ENCODE assay signal across 12 cellular contexts in the genomic region with DNA sequence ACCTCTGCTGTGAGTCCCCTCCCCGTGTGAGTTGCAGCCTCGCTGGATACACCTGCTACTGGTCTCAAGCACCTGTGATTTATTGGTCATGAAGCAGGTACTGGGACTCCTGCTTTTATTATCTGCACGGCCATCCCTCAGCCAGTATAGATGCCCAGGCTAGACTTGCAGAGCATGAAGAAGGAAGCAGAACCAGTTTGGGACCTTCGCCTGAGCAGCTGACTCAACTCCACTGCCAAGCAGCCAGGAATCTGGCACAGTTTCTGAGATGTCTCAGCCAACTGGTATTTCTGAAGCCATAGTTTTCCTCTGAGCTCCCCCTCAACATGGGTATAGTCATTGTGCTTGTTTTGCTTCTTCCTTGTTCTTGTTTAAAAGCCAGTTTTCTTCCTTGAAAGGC. TPM values are rescaled to one million over a fixed set of nuclear protein-coding genes. Genes with fewer than 3 reads are reported as not detected.
DNase-seq lines count a peak whose midpoint lies in the region; ATAC-seq and TF ChIP-seq lines count a peak whose summit lies in the region.
"Had no signal": no experiment of that assay in that cellular context is flagged by ENCODE, and none has a peak within 500 bp of the region (broad histone marks: within the 10 kb centered on the region; RNA-seq: fewer than 3 reads in every experiment).

No MANE protein-coding gene starts in this region.

- no peaks in the 10 kb centered on the region for H3K27me3 ChIP-seq in mammary epithelial cell (ENCODE audit: insufficient read depth, low read length)
- no peaks in the 10 kb centered on the region for H3K27me3 ChIP-seq in neural progenitor cell

- H4K20me1 ChIP-seq in mammary epithelial cell (ENCODE audit: insufficient read depth, low read length), result no peaks in the 10 kb centered on the region
- H4K20me1 ChIP-seq in neural progenitor cell (ENCODE audit: low read depth), result no peaks in the 10 kb centered on the region

- no peaks in the 10 kb centered on the region for H3K4me1 Mint-ChIP-seq in activated CD4-positive, alpha-beta T cell treated with anti-CD3 and anti-CD28 coated beads, Interleukin-2, amount 10 ng/mL, durations not matched to agents 24 days and 14 days
- H3K4me1 Mint-ChIP-seq in neural progenitor cell, result peaks cover 2% of the 10 kb centered on the region
- H3K4me1 Mint-ChIP-seq: naive thymus-derived CD4-positive, alpha-beta T cell had no signal

- H3K4me3 ChIP-seq in mammary epithelial cell (replicated peaks in 1 of 3; ENCODE audit: insufficient read depth in 1 of 3, low read depth in 2 of 3, low read length in 3 of 3) (no peak overlapping the region), neural progenitor cell (no peak overlapping the region)

- H3K27ac Mint-ChIP-seq in activated CD4-positive, alpha-beta T cell treated with anti-CD3 and anti-CD28 coated beads, Interleukin-2, amount 10 ng/mL, durations not matched to agents 24 days and 14 days, result no peak overlapping the region
- no peak overlapping the region for H3K27ac Mint-ChIP-seq in neural progenitor cell
- H3K27ac Mint-ChIP-seq: activated T-cell treated with anti-CD3 and anti-CD28 coated beads, Interleukin-2, amount 50 U/mL, for 24 hours; endodermal cell; naive thymus-derived CD4-positive, alpha-beta T cell had no signal

- no peaks in the 10 kb centered on the region for H3K9me3 Mint-ChIP-seq in activated CD4-positive, alpha-beta T cell treated with anti-CD3 and anti-CD28 coated beads, Interleukin-2, amount 10 ng/mL, durations not matched to agents 24 days and 14 days
- peaks cover 2% of the 10 kb centered on the region for H3K9me3 Mint-ChIP-seq in neural progenitor cell
- H3K9me3 Mint-ChIP-seq: endodermal cell had no signal

- dilution Hi-C loops in mammary epithelial cell (cut with HindIII; ENCODE audit: low sequenced_read_pairs), result no loop called here

- no peaks in the 10 kb centered on the region for H3K36me3 ChIP-seq in mammary epithelial cell (ENCODE audit: insufficient read depth, low read length)
- no peaks in the 10 kb centered on the region for H3K36me3 ChIP-seq in neural progenitor cell

- H3K4me1 ChIP-seq in mammary epithelial cell (ENCODE audit: insufficient read depth, low read length) (no peaks in the 10 kb centered on the region), neural progenitor cell (no peaks in the 10 kb centered on the region)

- CTCF ChIA-PET in mammary epithelial cell (lab: Charles Lee; ENCODE audit: low non-redundant PET), result interaction anchor here (0.7 kb wide), 2 partner anchors 187 to 218 kb away, joined by 3 to 5 read pairs; no protein-coding TSS in a partner anchor

- no peaks in the 10 kb centered on the region for H3K79me2 ChIP-seq in mammary epithelial cell (ENCODE audit: insufficient read depth, low read length)
- H3K79me2 ChIP-seq in neural progenitor cell (ENCODE audit: low read depth), result no peaks in the 10 kb centered on the region

- H2AFZ ChIP-seq in mammary epithelial cell (ENCODE audit: low read depth, low read length) (no peak overlapping the region), neural progenitor cell (replicated peaks) (no peak overlapping the region)

- DNase-seq in A172 (ENCODE audit: low spot score) (peak; percentile 79), HS-5 (ENCODE audit: low read depth) (peak; percentile 48), mammary epithelial cell (peak; percentile 83), left kidney (ENCODE audit: low read depth, low spot score) (peak; percentile 9), KG1 (lab: John Stamatoyannopoulos, UW) (no peak), neural progenitor cell (ENCODE audit: low spot score) (no peak)
- no peak for DNase-seq in activated CD4-positive, alpha-beta T cell treated with anti-CD3 and anti-CD28 coated beads, Interleukin-2, amount 10 ng/mL, durations not matched to agents 24 days and 14 days
- DNase-seq: activated T-cell treated with anti-CD3 and anti-CD28 coated beads, Interleukin-2, amount 50 U/mL, for 24 hours; endodermal cell; naive thymus-derived CD4-positive, alpha-beta T cell had no signal

- H3K27me3 Mint-ChIP-seq in activated CD4-positive, alpha-beta T cell treated with anti-CD3 and anti-CD28 coated beads, Interleukin-2, amount 10 ng/mL, durations not matched to agents 24 days and 14 days, result no peaks in the 10 kb centered on the region
- peaks cover 4% of the 10 kb centered on the region for H3K27me3 Mint-ChIP-seq in neural progenitor cell (ENCODE audit: insufficient read depth, low read depth)
- H3K27me3 Mint-ChIP-seq: activated T-cell treated with anti-CD3 and anti-CD28 coated beads, Interleukin-2, amount 50 U/mL, for 24 hours; naive thymus-derived CD4-positive, alpha-beta T cell had no signal

- no peaks in the 10 kb centered on the region for H3F3A ChIP-seq in neural progenitor cell (ENCODE audit: low read depth)

- no peak for TF ChIP-seq CTCF in mammary epithelial cell (conservative IDR thresholded peaks at IDR 0.05 in 1 of 2, IDR thresholded peaks at IDR 0.05 in 1 of 2; ENCODE audit: extremely low read depth in 1 of 2, insufficient read depth in 1 of 2, low read depth in 1 of 2, low read length in 2 of 2)
- TF ChIP-seq CTCF in neural progenitor cell (IDR thresholded peaks at IDR 0.05), result no peak

- no peak for ATAC-seq in HG03460 (IDR thresholded peaks at IDR 0.05; ENCODE audit: unreplicated experiment)
- ATAC-seq: naive thymus-derived CD4-positive, alpha-beta T cell had no signal

- H3K9me3 ChIP-seq in mammary epithelial cell (replicated peaks; ENCODE audit: insufficient read depth, low read length), result peaks cover under 1% of the 10 kb centered on the region
- no peaks in the 10 kb centered on the region for H3K9me3 ChIP-seq in neural progenitor cell (ENCODE audit: low read depth)

- no peak overlapping the region for H3K9ac ChIP-seq in mammary epithelial cell (ENCODE audit: insufficient read depth, low read length)
- H3K9ac ChIP-seq in neural progenitor cell, result no peak overlapping the region

- H3K4me2 ChIP-seq in mammary epithelial cell (ENCODE audit: insufficient read depth, low read depth, low read length) (no peak overlapping the region), neural progenitor cell (no peak overlapping the region)

- in situ Hi-C loops in mammary epithelial cell (cut with MboI; ENCODE audit: low sequenced_read_pairs in 2 of 2), result no loop called here

- no peaks in the 10 kb centered on the region for H3K36me3 Mint-ChIP-seq in activated CD4-positive, alpha-beta T cell treated with anti-CD3 and anti-CD28 coated beads, Interleukin-2, amount 10 ng/mL, durations not matched to agents 24 days and 14 days (ENCODE audit: low read depth)
- no peaks in the 10 kb centered on the region for H3K36me3 Mint-ChIP-seq in neural progenitor cell
- H3K36me3 Mint-ChIP-seq: naive thymus-derived CD4-positive, alpha-beta T cell had no signal

- intact Hi-C loops in mammary epithelial cell (cut with micrococcal nuclease), result loop anchor here (5.0 kb wide), 1 partner anchor 69 kb away; no protein-coding TSS in a partner anchor
- intact Hi-C loops in activated CD4-positive, alpha-beta T cell treated with anti-CD3 and anti-CD28 coated beads, Interleukin-2, amount 10 ng/mL, durations not matched to agents 24 days and 14 days (cut with micrococcal nuclease), result no loop called here

- no peak overlapping the region for H3K27ac ChIP-seq in mammary epithelial cell (ENCODE audit: insufficient read depth, low read depth, low read length)
- H3K27ac ChIP-seq in neural progenitor cell, result no peak overlapping the region
- H3K27ac ChIP-seq: C4-2B had no signal

- H3K4me3 Mint-ChIP-seq in activated CD4-positive, alpha-beta T cell treated with anti-CD3 and anti-CD28 coated beads, Interleukin-2, amount 10 ng/mL, durations not matched to agents 24 days and 14 days, result no peak overlapping the region
- H3K4me3 Mint-ChIP-seq in neural progenitor cell, result no peak overlapping the region
- H3K4me3 Mint-ChIP-seq: activated T-cell treated with anti-CD3 and anti-CD28 coated beads, Interleukin-2, amount 50 U/mL, for 24 hours; endodermal cell; naive thymus-derived CD4-positive, alpha-beta T cell had no signal

- WGBS in mammary epithelial cell (ENCODE audit: low coverage, missing lambda C conversion rate), result 5% methylated on average over 4 of the region's 4 CpGs

- no TSS peak for BruUV-seq in mammary epithelial cell (replicated peaks; lab: Mats Ljungman, UMichigan)

RNA-seq across cellular contexts. Expression of a gene that starts 28.0 kb away (rescaled TPM):
- not detected in 2 replicates for total RNA-seq in A172 (2014; rRNA removed; shearing (Covaris generic))
- total RNA-seq in mammary epithelial cell, result not detected
- polyA plus RNA-seq in mammary epithelial cell, result not detected
- polyA minus RNA-seq in mammary epithelial cell, result not detected
- total RNA-seq in activated CD4-positive, alpha-beta T cell treated with anti-CD3 and anti-CD28 coated beads, Interleukin-2, amount 10 ng/mL, durations not matched to agents 24 days and 14 days, result not detected in 2 replicates
- 0.22 TPM in 1 of 2 replicates, not detected in the other for total RNA-seq in neural progenitor cell (ENCODE audit: low replicate concordance)
- total RNA-seq: endodermal cell; naive thymus-derived CD4-positive, alpha-beta T cell had no signal
- polyA plus RNA-seq: naive thymus-derived CD4-positive, alpha-beta T cell had no signal

Comparison
In these comparisons a context has a peak if more than half of its experiments do, and no peak if none do; other contexts are left out.
1. DNase-seq: peak in A172 (single experiment), HS-5 (single experiment), mammary epithelial cell (single experiment) and left kidney (single experiment); none in activated CD4-positive, alpha-beta T cell treated with anti-CD3 and anti-CD28 coated beads, Interleukin-2, amount 10 ng/mL, durations not matched to agents 24 days and 14 days (single experiment), KG1 (single experiment) and neural progenitor cell (single experiment).